ENCODE assay signal across 15 cellular contexts in genomic region chr3:56887402-56888025, GRCh38.
DNase-seq lines count a peak whose midpoint lies in the region; ATAC-seq and TF ChIP-seq lines count a peak whose summit lies in the region.
"Had no signal": no experiment of that assay in that cellular context is flagged by ENCODE, and none has a peak within 500 bp of the region (broad histone marks: within the 10 kb centered on the region; RNA-seq: fewer than 3 reads in every experiment).

No MANE protein-coding gene starts in this region.

- POLR2A ChIA-PET in activated CD8-positive, alpha-beta T cell treated with anti-CD3 and anti-CD28 coated beads, Interleukin-2, amount 10 ng/mL, durations not matched to agents 7 days and 5 days (lab: Charles Lee): interaction anchor here (0.6 to 3.2 kb wide), 2 partner anchors 10 to 29 kb away, joined by 4 to 21 read pairs; no protein-coding TSS in a partner anchor

- no peaks in the 10 kb centered on the region for H3K9me3 ChIP-seq in DND-41 (ENCODE audit: insufficient read depth, low read length, severe bottlenecking)
- H3K9me3 ChIP-seq: HAP-1 had no signal

- H3K4me2 ChIP-seq in DND-41 (ENCODE audit: insufficient read depth, low read length): 0 out of 2 replicates have a peak overlapping the region, but pooled peaks have one; percentile 17

- H4K20me1 ChIP-seq in DND-41 (ENCODE audit: insufficient read depth, low read length): peaks cover 6% of the 10 kb centered on the region; the same call in 1 of the 2 replicates

- no peaks in the 10 kb centered on the region for H3K9me3 Mint-ChIP-seq in activated CD8-positive, alpha-beta T cell treated with anti-CD3 and anti-CD28 coated beads, Interleukin-2, amount 10 ng/mL, durations not matched to agents 7 days and 5 days (ENCODE audit: insufficient read depth)
- no peaks in the 10 kb centered on the region for H3K9me3 Mint-ChIP-seq in memory B cell
- H3K9me3 Mint-ChIP-seq: WTC11 had no signal

- H3K27ac ChIP-seq in DND-41 (ENCODE audit: low read length) (peak overlapping the region; percentile 64), caudate nucleus (ENCODE audit: low read depth, low read length) (no peak overlapping the region)
- H3K27ac ChIP-seq: 22Rv1, epithelial cell of prostate had no signal

- peak overlapping the region; percentile 56 for H3K4me3 Mint-ChIP-seq in activated CD8-positive, alpha-beta T cell treated with anti-CD3 and anti-CD28 coated beads, Interleukin-2, amount 10 ng/mL, durations not matched to agents 7 days and 5 days
- H3K4me3 Mint-ChIP-seq in memory B cell: peak overlapping the region; percentile 33
- H3K4me3 Mint-ChIP-seq: WTC11 had no signal

- peaks cover 3% of the 10 kb centered on the region; the same call in 1 of the 2 replicates for H3K36me3 ChIP-seq in DND-41 (ENCODE audit: insufficient read depth, low read length)
- H3K36me3 ChIP-seq: HAP-1 had no signal

- DNase-seq in DMS79 treated with DMSO at 0.1 percent for 48 hours (lab: John Stamatoyannopoulos, UW) (peak; percentile 18), DMS79 (lab: John Stamatoyannopoulos, UW) (no peak), DND-41 (peak; percentile 23), memory B cell (ENCODE audit: low spot score in 2 of 2) (no peak), Ammon's horn (ENCODE audit: low spot score) (no peak), caudate nucleus (lab: John Stamatoyannopoulos, UW) (no peak)
- DNase-seq in activated CD8-positive, alpha-beta T cell treated with anti-CD3 and anti-CD28 coated beads, Interleukin-2, amount 10 ng/mL, durations not matched to agents 7 days and 5 days: peak; percentile 59
- DNase-seq: Karpas-422, NCI-H1694, NCI-H510A had no signal

- TF ChIP-seq CTCF in DND-41 (IDR thresholded peaks at IDR 0.05; ENCODE audit: borderline replicate concordance, extremely low read depth, low read length, poor library complexity, severe bottlenecking): no peak

- H3K79me2 ChIP-seq in DND-41 (ENCODE audit: insufficient read depth, low read length): peaks cover 54% of the 10 kb centered on the region

- no peak overlapping the region for H3K4me3 ChIP-seq in DND-41 (ENCODE audit: low read depth in 1 of 2, low read length in 2 of 2)
- H3K4me3 ChIP-seq: HAP-1 had no signal

- peak; percentile 56 for ATAC-seq in DND-41 (ENCODE audit: insufficient read depth, low read depth)
- peak; percentile 78 for ATAC-seq in activated CD8-positive, alpha-beta T cell treated with anti-CD3 and anti-CD28 coated beads, Interleukin-2, amount 10 ng/mL, durations not matched to agents 7 days and 5 days
- ATAC-seq in memory B cell (ENCODE audit: low read depth): peak; percentile 70
- no peak for ATAC-seq in HG02763 (IDR thresholded peaks at IDR 0.05; ENCODE audit: unreplicated experiment)
- ATAC-seq: WTC11 had no signal

- peaks cover 32% of the 10 kb centered on the region for H3K36me3 Mint-ChIP-seq in activated CD8-positive, alpha-beta T cell treated with anti-CD3 and anti-CD28 coated beads, Interleukin-2, amount 10 ng/mL, durations not matched to agents 7 days and 5 days (ENCODE audit: low read depth)
- no peaks in the 10 kb centered on the region for H3K36me3 Mint-ChIP-seq in memory B cell
- H3K36me3 Mint-ChIP-seq: WTC11 had no signal

- H3K4me1 ChIP-seq in DND-41 (ENCODE audit: insufficient read depth, low read length): peaks cover 37% of the 10 kb centered on the region
- H3K4me1 ChIP-seq: HAP-1 had no signal

- no peak overlapping the region for H2AFZ ChIP-seq in DND-41 (ENCODE audit: low read depth, low read length)

- H3K4me1 Mint-ChIP-seq in activated CD8-positive, alpha-beta T cell treated with anti-CD3 and anti-CD28 coated beads, Interleukin-2, amount 10 ng/mL, durations not matched to agents 7 days and 5 days (ENCODE audit: low read depth): peaks cover 65% of the 10 kb centered on the region
- H3K4me1 Mint-ChIP-seq in memory B cell: peaks cover 16% of the 10 kb centered on the region
- H3K4me1 Mint-ChIP-seq: WTC11 had no signal

- H3K27me3 Mint-ChIP-seq in activated CD8-positive, alpha-beta T cell treated with anti-CD3 and anti-CD28 coated beads, Interleukin-2, amount 10 ng/mL, durations not matched to agents 7 days and 5 days (ENCODE audit: low read depth): no peaks in the 10 kb centered on the region
- no peaks in the 10 kb centered on the region for H3K27me3 Mint-ChIP-seq in memory B cell

- H3K9ac ChIP-seq in DND-41 (ENCODE audit: low read depth, low read length): no peak overlapping the region

- CTCF ChIA-PET in activated CD8-positive, alpha-beta T cell treated with anti-CD3 and anti-CD28 coated beads, Interleukin-2, amount 10 ng/mL, durations not matched to agents 7 days and 5 days (lab: Charles Lee): interaction anchor here (1.1 to 3.2 kb wide), 5 partner anchors 29 to 99 kb away, joined by 3 to 17 read pairs (median 3); no protein-coding TSS in a partner anchor

- H3K27me3 ChIP-seq in DND-41 (ENCODE audit: insufficient read depth, low read length, poor library complexity): no peaks in the 10 kb centered on the region

- peak overlapping the region; percentile 80 for H3K27ac Mint-ChIP-seq in activated CD8-positive, alpha-beta T cell treated with anti-CD3 and anti-CD28 coated beads, Interleukin-2, amount 10 ng/mL, durations not matched to agents 7 days and 5 days
- no peak overlapping the region for H3K27ac Mint-ChIP-seq in memory B cell
- H3K27ac Mint-ChIP-seq: WTC11 had no signal

Comparison
In these comparisons a context has a peak if more than half of its experiments do, and no peak if none do; other contexts are left out.
1. DNase-seq: peak in DMS79 treated with DMSO at 0.1 percent for 48 hours (single experiment), DND-41 (single experiment) and activated CD8-positive, alpha-beta T cell treated with anti-CD3 and anti-CD28 coated beads, Interleukin-2, amount 10 ng/mL, durations not matched to agents 7 days and 5 days (single experiment); none in DMS79 (single experiment), memory B cell (0 of 2), Ammon's horn (single experiment) and caudate nucleus (0 of 61).